8 cellular contexts compared by ENCODE assay signal in the genomic region with DNA sequence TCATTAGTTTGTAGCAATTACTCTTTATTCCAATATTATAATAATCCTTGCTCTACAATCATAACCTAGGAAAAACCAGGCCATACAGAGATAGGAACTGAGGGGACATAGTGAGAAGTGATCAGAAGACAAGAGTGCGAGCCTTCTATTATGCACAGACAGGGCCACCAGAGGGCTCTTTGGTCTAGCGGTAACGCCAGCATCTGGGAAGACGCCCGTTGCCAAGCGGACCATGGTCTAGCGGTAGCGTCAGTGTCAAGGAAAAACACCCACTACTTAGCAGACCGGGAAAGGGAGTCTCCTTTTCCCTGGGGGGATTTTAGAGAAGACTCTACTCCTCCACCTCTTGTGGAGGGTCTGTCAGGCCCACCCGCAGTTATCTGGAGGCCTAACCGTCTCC. TPM values are rescaled to one million over a fixed set of nuclear protein-coding genes. Genes with fewer than 3 reads are reported as not detected.
DNase-seq lines count a peak whose midpoint lies in the region; TF ChIP-seq lines count a peak whose summit lies in the region.
"Not testable (repeated sequence)": the region's sequence is repeated elsewhere in the genome, so short reads cannot be mapped to it uniquely, and the experiment has no call there.

No MANE protein-coding gene starts in this region.

- H3K27ac Mint-ChIP-seq in progenitor cell of endocrine pancreas = not testable (repeated sequence)

- in situ Hi-C loops in astrocyte of the spinal cord (cut with HindIII; ENCODE audit: low sequenced_read_pairs) = not testable (repeated sequence)

- not testable (repeated sequence) for H3K4me1 Mint-ChIP-seq in progenitor cell of endocrine pancreas (ENCODE audit: low read depth)

- POLR2A ChIA-PET in GM10248 (lab: Yijun Ruan, JAX) = not testable (repeated sequence)

- H3K36me3 Mint-ChIP-seq in progenitor cell of endocrine pancreas (ENCODE audit: insufficient read depth) = not testable (repeated sequence)

- not testable (repeated sequence) for H3K4me3 Mint-ChIP-seq in progenitor cell of endocrine pancreas (ENCODE audit: low read depth)

- TF ChIP-seq CTCF in BE2C (IDR thresholded peaks at IDR 0.05; ENCODE audit: low read depth, low read length) = peak; percentile 52
- peak; percentile 20 for TF ChIP-seq CTCF in GM10248 (IDR thresholded peaks at IDR 0.05; ENCODE audit: control extremely low read depth, extremely low read depth, low read depth, missing control alignments)
- peak; percentile 12 for TF ChIP-seq CTCF in astrocyte of the spinal cord (IDR thresholded peaks at IDR 0.05; ENCODE audit: low read depth, low read length)
- TF ChIP-seq CTCF in fibroblast of mammary gland (conservative IDR thresholded peaks at IDR 0.05; ENCODE audit: control insufficient read depth, insufficient read depth, low read depth, low read length) = peak; percentile 6
- TF ChIP-seq CTCF in progenitor cell of endocrine pancreas (IDR thresholded peaks at IDR 0.05; ENCODE audit: unreplicated experiment) = peak; percentile 9

- not testable (repeated sequence) for H3K27me3 Mint-ChIP-seq in progenitor cell of endocrine pancreas

- H3K4me1 ChIP-seq in BE2C = not testable (repeated sequence)

- H3K4me3 ChIP-seq in BE2C (ENCODE audit: low read depth, low read length); astrocyte of the spinal cord (ENCODE audit: low read depth, low read length); fibroblast of mammary gland (ENCODE audit: control insufficient read depth, low read depth, low read length): not testable (repeated sequence)

- DNase-seq in BE2C (peak; percentile 73), M059J (ENCODE audit: low read depth) (peak; percentile 15), NCI-H345 treated with DMSO at 0.1 percent for 48 hours (lab: John Stamatoyannopoulos, UW; ENCODE audit: unreplicated experiment) (peak; percentile 12), SHP77 (lab: John Stamatoyannopoulos, UW) (peak; percentile 76 to 81)
- not testable (repeated sequence) for DNase-seq in GM10248 (ENCODE audit: extremely low spot score); astrocyte of the spinal cord (ENCODE audit: low read depth, low spot score); fibroblast of mammary gland (ENCODE audit: low read depth); progenitor cell of endocrine pancreas (ENCODE audit: low spot score, unreplicated experiment)

- CTCF ChIA-PET in GM10248 (lab: Yijun Ruan, JAX) = interaction anchor here (3.5 kb wide), 1 partner anchor 452 kb away, joined by 48 read pairs; no protein-coding TSS in a partner anchor

- not testable (repeated sequence) for H3K9me3 Mint-ChIP-seq in progenitor cell of endocrine pancreas (ENCODE audit: low read depth)

- H3K9me3 ChIP-seq in BE2C = not testable (repeated sequence)

- not testable (repeated sequence) for H3K27me3 ChIP-seq in BE2C

- H3K36me3 ChIP-seq in BE2C = not testable (repeated sequence)

RNA-seq across cellular contexts. Expression of a gene that starts 27.2 kb away (rescaled TPM):
- polyA plus RNA-seq in BE2C (2012; ENCODE audit: insufficient read depth, insufficient read length, low read depth) = 35.5 TPM
- total RNA-seq in M059J (2014; rRNA removed; shearing (Covaris generic)) = not detected in 2 replicates
- 82.6 and 90.0 TPM in 2 replicates for total RNA-seq in progenitor cell of endocrine pancreas

Comparison
In these comparisons a context has a peak if more than half of its experiments do, and no peak if none do; other contexts are left out.
1. RNA of a gene that starts 27.2 kb away (total RNA-seq): 82.6 to 90.0 TPM in progenitor cell of endocrine pancreas; not detected in M059J; every median in the first group is over 10 times any median in the second.
2. Peak in every context shown above with its lines, with median percentiles within 50 percentile points of each other: CTCF ChIP-seq.